1 cellular context compared by ENCODE assay signal in genomic region chr1:21295059-21295401, GRCh38.
TF ChIP-seq lines count a peak whose summit lies in the region.

No MANE protein-coding gene starts in this region.

TF ChIP-seq in K562, 482 proteins besides CTCF, POLR2A, EP300 and RAD21 (continued from another document and continues in another):
- TF ChIP-seq E2F4 (CRISPR knock-in tag; IDR thresholded peaks at IDR 0.05; ENCODE audit: low read depth) (no peak), CBX8 (IDR thresholded peaks at IDR 0.05; ENCODE audit: borderline replicate concordance, extremely low read depth, low read depth, low read length, poor library complexity, severe bottlenecking) (no peak), JUND (IDR thresholded peaks at IDR 0.05; ENCODE audit: borderline replicate concordance, low read depth, low read length) (peak; percentile 96), JUND (tag; IDR thresholded peaks at IDR 0.05; ENCODE audit: borderline replicate concordance, low read depth, low read length) (peak; percentile 93; the same call in 2 of the 3 replicates), NBN (IDR thresholded peaks at IDR 0.05; ENCODE audit: low read depth) (no peak), HDAC2 (IDR thresholded peaks at IDR 0.05) (peak; percentile 82; the same call in 1 of the 2 replicates), ZNF134 (CRISPR knock-in tag; conservative IDR thresholded peaks at IDR 0.05) (no peak), ZNF780A (CRISPR knock-in tag; IDR thresholded peaks at IDR 0.05) (no peak), TGIF2 (CRISPR knock-in tag; IDR thresholded peaks at IDR 0.05) (no peak), ZBTB33 (CRISPR knock-in tag; IDR thresholded peaks at IDR 0.05) (no peak), CBFA2T3 (IDR thresholded peaks at IDR 0.05) (peak; percentile 91), HIVEP1 (CRISPR knock-in tag; IDR thresholded peaks at IDR 0.05) (no peak), ZNF512 (tag; IDR thresholded peaks at IDR 0.05) (no peak), NCOA1 (IDR thresholded peaks at IDR 0.05; ENCODE audit: low read depth) (no peak), BRD9 (IDR thresholded peaks at IDR 0.05; ENCODE audit: low read depth, partially characterized antibody) (peak; percentile 47), HDAC1 (IDR thresholded peaks at IDR 0.05) (peak in 1 of 2 experiments; percentile 40; a peak in 1 of 4 replicates), ZBTB2 (IDR thresholded peaks at IDR 0.05) (no peak), STAT5A (IDR thresholded peaks at IDR 0.05; ENCODE audit: borderline replicate concordance, low read length) (peak; percentile 34; the same call in 1 of the 2 replicates), POLR2AphosphoS5 (IDR thresholded peaks at IDR 0.05; ENCODE audit: control insufficient read depth, insufficient read depth, low read depth, low read length) (no peak), POU5F1 (IDR thresholded peaks at IDR 0.05; ENCODE audit: borderline replicate concordance, low read depth, low read length, partially characterized antibody) (no peak), COPS2 (conservative IDR thresholded peaks at IDR 0.05) (no peak), HBP1 (CRISPR knock-in tag; IDR thresholded peaks at IDR 0.05) (no peak), MCM2 (IDR thresholded peaks at IDR 0.05; ENCODE audit: low read depth) (no peak), MECOM (CRISPR knock-in tag; IDR thresholded peaks at IDR 0.05) (no peak), ZBTB11 (CRISPR knock-in tag; IDR thresholded peaks at IDR 0.05) (0 out of 6 replicates have a peak, but pooled peaks of 1 of the 3 experiments have one; percentile 29), PHB2 (IDR thresholded peaks at IDR 0.05; ENCODE audit: low read depth) (no peak), POLR3G (IDR thresholded peaks at IDR 0.05; ENCODE audit: extremely low read depth, insufficient read length, insufficient replicate concordance) (no peak), AFF1 (IDR thresholded peaks at IDR 0.05; ENCODE audit: low read depth in 1 of 2, partially characterized antibody in 2 of 2) (no peak), E2F3 (CRISPR knock-in tag; IDR thresholded peaks at IDR 0.05) (no peak), ZBTB17 (CRISPR knock-in tag; IDR thresholded peaks at IDR 0.05) (no peak), BCOR (IDR thresholded peaks at IDR 0.05) (peak; percentile 86), ZNF830 (CRISPR knock-in tag; IDR thresholded peaks at IDR 0.05) (no peak), NCOA2 (IDR thresholded peaks at IDR 0.05; ENCODE audit: partially characterized antibody in 2 of 2) (no peak), NKRF (IDR thresholded peaks at IDR 0.05; ENCODE audit: borderline replicate concordance) (no peak), NRF1 (conservative IDR thresholded peaks at IDR 0.05 in 1 of 2, IDR thresholded peaks at IDR 0.05 in 1 of 2) (no peak), ELK1 (CRISPR knock-in tag; IDR thresholded peaks at IDR 0.05) (no peak), ZNF408 (CRISPR knock-in tag; IDR thresholded peaks at IDR 0.05; ENCODE audit: low read depth) (no peak), SREBF1 (IDR thresholded peaks at IDR 0.05; ENCODE audit: borderline replicate concordance, low read depth, low read length) (no peak), ZNF263 (CRISPR knock-in tag; IDR thresholded peaks at IDR 0.05; ENCODE audit: borderline replicate concordance) (no peak), TRIM28 (IDR thresholded peaks at IDR 0.05) (no peak), SMARCA5 (IDR thresholded peaks at IDR 0.05) (peak; percentile 85; the same call in 1 of the 2 replicates)
